Comparison of ENCODE assay signal across 23 cellular contexts in genomic region chr6:111911428-111911827, GRCh38. TPM values are rescaled to one million over a fixed set of nuclear protein-coding genes. Genes with fewer than 3 reads are reported as not detected.
A peak's percentile ranks its signal among the peaks of the same experiment; 100 is the strongest.
DNase-seq lines count a peak whose midpoint lies in the region; ATAC-seq and TF ChIP-seq lines count a peak whose summit lies in the region.
"Had no signal": no experiment of that assay in that cellular context is flagged by ENCODE, and none has a peak within 500 bp of the region (broad histone marks: within the 10 kb centered on the region; RNA-seq: fewer than 3 reads in every experiment).

No MANE protein-coding gene starts in this region.

- H3K27me3 Mint-ChIP-seq in glutamatergic neuron (ENCODE audit: unreplicated experiment) = peaks cover 1% of the 10 kb centered on the region
- H3K27me3 Mint-ChIP-seq: CD4-positive, alpha-beta memory T cell had no signal

- no peak overlapping the region for H2BK20ac ChIP-seq in IMR-90 (ENCODE audit: low read depth, low read length)

- H4K20me1 ChIP-seq in DND-41 (ENCODE audit: insufficient read depth, low read length) = no peaks in the 10 kb centered on the region
- no peaks in the 10 kb centered on the region for H4K20me1 ChIP-seq in IMR-90 (ENCODE audit: insufficient read depth, low read length)
- H4K20me1 ChIP-seq in smooth muscle cell (ENCODE audit: low read depth) = no peaks in the 10 kb centered on the region
- H4K20me1 ChIP-seq: BLaER1 had no signal

- H2BK5ac ChIP-seq in IMR-90 (ENCODE audit: low read depth, low read length, poor library complexity, severe bottlenecking) = no peak overlapping the region

- H3K14ac ChIP-seq in IMR-90 (replicated peaks; ENCODE audit: low read depth, low read length) = no peak overlapping the region

- H3K79me2 ChIP-seq in DND-41 (ENCODE audit: insufficient read depth, low read length) (no peaks in the 10 kb centered on the region), smooth muscle cell (ENCODE audit: low read depth) (no peaks in the 10 kb centered on the region)

- H3K4me1 ChIP-seq in DND-41 (ENCODE audit: insufficient read depth, low read length) (no peaks in the 10 kb centered on the region), IMR-90 (ENCODE audit: control insufficient read depth, insufficient read depth, low read length) (no peaks in the 10 kb centered on the region), smooth muscle cell (ENCODE audit: low read depth) (no peaks in the 10 kb centered on the region), right lobe of liver (no peaks in the 10 kb centered on the region)
- H3K4me1 ChIP-seq: BLaER1 had no signal

- no peak for DNase-seq in DND-41
- no peak for DNase-seq in IMR-90
- DNase-seq in glutamatergic neuron = no peak
- no peak for DNase-seq in smooth muscle cell (lab: John Stamatoyannopoulos, UW; ENCODE audit: unreplicated experiment)
- DNase-seq in NCI-H1048 (lab: John Stamatoyannopoulos, UW) = no peak
- DNase-seq in NCI-H1417 (lab: John Stamatoyannopoulos, UW) = no peak
- DNase-seq in right lobe of liver = no peak
- DNase-seq: CD4-positive, alpha-beta memory T cell; COR-L47; EL; GDM1; Karpas-422; NCI-H1105; NCI-H146; NCI-H1930; NCI-H2107; NCI-H446; NCI-H524 treated with DMSO at 0.1 percent for 48 hours; NCI-H774; SIG-M5 had no signal

- ATAC-seq in DND-41 (ENCODE audit: insufficient read depth, low read depth) = peak; percentile 68
- ATAC-seq in IMR-90 (ENCODE audit: low read depth) = no peak
- ATAC-seq in right lobe of liver = no peak

- no peak overlapping the region for H2BK15ac ChIP-seq in IMR-90 (ENCODE audit: low read depth, low read length)

- no peak overlapping the region for H3K4me2 ChIP-seq in DND-41 (ENCODE audit: insufficient read depth, low read length)
- no peak overlapping the region for H3K4me2 ChIP-seq in IMR-90 (ENCODE audit: low read depth, low read length)
- no peak overlapping the region for H3K4me2 ChIP-seq in smooth muscle cell
- H3K4me2 ChIP-seq: BLaER1 had no signal

- no peak overlapping the region for H2AK5ac ChIP-seq in IMR-90 (ENCODE audit: low read depth, low read length)

- H3K27me3 ChIP-seq in DND-41 (ENCODE audit: insufficient read depth, low read length, poor library complexity) = no peaks in the 10 kb centered on the region
- no peaks in the 10 kb centered on the region; the same call in 1 of the 2 replicates for H3K27me3 ChIP-seq in IMR-90 (ENCODE audit: control insufficient read depth, insufficient read depth, low read length)
- H3K27me3 ChIP-seq in smooth muscle cell (ENCODE audit: low read depth) = no peaks in the 10 kb centered on the region
- H3K27me3 ChIP-seq in right lobe of liver = no peaks in the 10 kb centered on the region
- H3K27me3 ChIP-seq: BLaER1 had no signal

- BruUV-seq in IMR-90 (replicated peaks; lab: Mats Ljungman, UMichigan) = no TSS peak

- intact Hi-C loops in IMR-90 (cut with micrococcal nuclease) (no loop called here), right lobe of liver (cut with DNase I) (no loop called here)

- H2BK120ac ChIP-seq in IMR-90 (ENCODE audit: low read depth, low read length) = no peak overlapping the region

- H3K18ac ChIP-seq in IMR-90 (ENCODE audit: low read depth, low read length) = no peak overlapping the region

- CTCF ChIA-PET in IMR-90 (lab: Yijun Ruan, JAX) = no interaction called here

- no peak overlapping the region for H3K23ac ChIP-seq in IMR-90 (ENCODE audit: low read depth, low read length)

- H3K56ac ChIP-seq in IMR-90 (ENCODE audit: extremely low read depth, insufficient read depth, low read length) = no peak overlapping the region

- TF ChIP-seq POLR2A in IMR-90 (IDR thresholded peaks at IDR 0.05; ENCODE audit: low read depth, low read length) (no peak), right lobe of liver (IDR thresholded peaks at IDR 0.05) (no peak)

- TF ChIP-seq CTCF in DND-41 (IDR thresholded peaks at IDR 0.05; ENCODE audit: borderline replicate concordance, extremely low read depth, low read length, poor library complexity, severe bottlenecking) = no peak
- no peak for TF ChIP-seq CTCF in IMR-90 (conservative IDR thresholded peaks at IDR 0.05; ENCODE audit: low read depth, low read length)
- TF ChIP-seq CTCF in glutamatergic neuron (IDR thresholded peaks at IDR 0.05; ENCODE audit: partially characterized antibody, unreplicated experiment) = no peak
- no peak for TF ChIP-seq CTCF in smooth muscle cell (IDR thresholded peaks at IDR 0.05; ENCODE audit: borderline replicate concordance, insufficient read depth, poor library complexity, severe bottlenecking)
- no peak for TF ChIP-seq CTCF in right lobe of liver (IDR thresholded peaks at IDR 0.05)

- H3K9ac ChIP-seq in DND-41 (ENCODE audit: low read depth, low read length) (no peak overlapping the region), IMR-90 (ENCODE audit: low read depth, low read length) (no peak overlapping the region), smooth muscle cell (ENCODE audit: low read depth) (no peak overlapping the region)
- H3K9ac ChIP-seq: BLaER1 had no signal

- H2AFZ ChIP-seq in DND-41 (ENCODE audit: low read depth, low read length) (peak overlapping the region; percentile 32; the same call in 1 of the 2 replicates), IMR-90 (replicated peaks; ENCODE audit: low read length, poor library complexity) (peak overlapping the region; percentile 47), smooth muscle cell (ENCODE audit: low read depth) (peak overlapping the region; percentile 75)

- WGBS in IMR-90 (ENCODE audit: extremely low coverage in 2 of 2, insufficient read length in 1 of 2), 2 experiments = 53% methylated on average over 3 of the region's 7 CpGs; no CpG with 5 or more reads in 1 of the 2 experiments
- 65% methylated on average over 7 of the region's 7 CpGs for WGBS in smooth muscle cell (ENCODE audit: low lambda C conversion rate)
- whole genome bisulfite sequencing in right lobe of liver (ENCODE audit: insufficient coverage, low coverage, low lambda C conversion rate, missing lambda C conversion rate) = 67% methylated on average over 7 of the region's 7 CpGs

- H2AK9ac ChIP-seq in IMR-90 (replicated peaks; ENCODE audit: low read depth, low read length, poor library complexity) = no peak overlapping the region

- TF ChIP-seq RAD21 in IMR-90 (IDR thresholded peaks at IDR 0.05; ENCODE audit: low read length) = no peak

- H3K79me1 ChIP-seq in IMR-90 (ENCODE audit: low read depth in 1 of 2, low read length in 2 of 2) = no peaks in the 10 kb centered on the region

- no peak overlapping the region for H3K4ac ChIP-seq in IMR-90 (ENCODE audit: low read depth, low read length)

- no peak overlapping the region for H4K5ac ChIP-seq in IMR-90 (ENCODE audit: low read depth, low read length)

- peaks cover 3% of the 10 kb centered on the region for H3K9me3 Mint-ChIP-seq in glutamatergic neuron (ENCODE audit: unreplicated experiment)
- H3K9me3 Mint-ChIP-seq: CD4-positive, alpha-beta memory T cell had no signal

- no peaks in the 10 kb centered on the region for H3F3A ChIP-seq in smooth muscle cell (ENCODE audit: low read depth)

- H3K36me3 ChIP-seq in DND-41 (ENCODE audit: insufficient read depth, low read length) (no peaks in the 10 kb centered on the region), IMR-90 (ENCODE audit: control insufficient read depth, insufficient read depth, low read length) (no peaks in the 10 kb centered on the region), smooth muscle cell (ENCODE audit: low read depth) (no peaks in the 10 kb centered on the region), right lobe of liver (no peaks in the 10 kb centered on the region)
- H3K36me3 ChIP-seq: BLaER1 had no signal

- H3K9me1 ChIP-seq in IMR-90 (ENCODE audit: insufficient read depth, low read length) = no peaks in the 10 kb centered on the region

- H3K9me3 ChIP-seq in DND-41 (ENCODE audit: insufficient read depth, low read length, severe bottlenecking) (no peaks in the 10 kb centered on the region), IMR-90 (ENCODE audit: control insufficient read depth, insufficient read depth, low read length) (no peaks in the 10 kb centered on the region), smooth muscle cell (replicated peaks; ENCODE audit: low read depth) (no peaks in the 10 kb centered on the region), right lobe of liver (no peaks in the 10 kb centered on the region)
- H3K9me3 ChIP-seq: BLaER1 had no signal

- POLR2A ChIA-PET in IMR-90 (lab: Charles Lee; ENCODE audit: unreplicated experiment) = no interaction called here

- H3K4me3 ChIP-seq in DND-41 (ENCODE audit: low read depth in 1 of 2, low read length in 2 of 2) = no peak overlapping the region
- no peak overlapping the region for H3K4me3 ChIP-seq in IMR-90 (ENCODE audit: insufficient read depth, low read depth, low read length)
- H3K4me3 ChIP-seq in smooth muscle cell = no peak overlapping the region
- H3K4me3 ChIP-seq in right lobe of liver = no peak overlapping the region
- H3K4me3 ChIP-seq: BLaER1, SK-N-MC had no signal

- dilution Hi-C loops in IMR-90 (cut with HindIII; ENCODE audit: low sequenced_read_pairs, unreplicated experiment) = no loop called here

- H3K27ac Mint-ChIP-seq in glutamatergic neuron (ENCODE audit: unreplicated experiment) = peak overlapping the region; percentile 31

- in situ Hi-C loops in IMR-90 (cut with MboI; ENCODE audit: low sequenced_read_pairs) = no loop called here

- no peak overlapping the region for H4K91ac ChIP-seq in IMR-90 (ENCODE audit: insufficient read depth, low read depth, low read length)

- H4K8ac ChIP-seq in IMR-90 (ENCODE audit: low read depth in 2 of 2, low read length in 2 of 2) = no peak overlapping the region

- peaks cover 3% of the 10 kb centered on the region for H3K4me1 Mint-ChIP-seq in glutamatergic neuron (ENCODE audit: low read depth, unreplicated experiment)

- H3K36me3 Mint-ChIP-seq in glutamatergic neuron (ENCODE audit: unreplicated experiment) = peaks cover 7% of the 10 kb centered on the region
- H3K36me3 Mint-ChIP-seq: CD4-positive, alpha-beta memory T cell had no signal

- no peak overlapping the region for H3K4me3 Mint-ChIP-seq in glutamatergic neuron (ENCODE audit: unreplicated experiment)
- H3K4me3 Mint-ChIP-seq: CD4-positive, alpha-beta memory T cell had no signal

- H3K27ac ChIP-seq in DND-41 (ENCODE audit: low read length) = no peak overlapping the region
- no peak overlapping the region for H3K27ac ChIP-seq in IMR-90 (ENCODE audit: insufficient read depth, low read length)
- no peak overlapping the region for H3K27ac ChIP-seq in smooth muscle cell (ENCODE audit: low read depth)
- H3K27ac ChIP-seq in right lobe of liver = no peak overlapping the region
- H3K27ac ChIP-seq: BLaER1, HL-60, SK-N-MC had no signal

TF ChIP-seq in IMR-90, 13 proteins besides CTCF, POLR2A, EP300 and RAD21 (continues in another document):
- no peak for TF ChIP-seq CEBPB (IDR thresholded peaks at IDR 0.05; ENCODE audit: low read depth, low read length)
- TF ChIP-seq MXI1 (IDR thresholded peaks at IDR 0.05; ENCODE audit: borderline replicate concordance, low read depth, low read length) = no peak
- no peak for TF ChIP-seq CHD1 (IDR thresholded peaks at IDR 0.05; ENCODE audit: low read depth, low read length)

RNA-seq across cellular contexts. Expression of gene FYN, which starts 38.2 kb away (rescaled TPM):
- total RNA-seq in IMR-90 (2012; rRNA removed) (36.4 and 41.1 TPM in 2 replicates), glutamatergic neuron (ENCODE audit: unreplicated experiment) (525 TPM), smooth muscle cell (110 and 120 TPM in 2 replicates), right lobe of liver (10 to 100 TPM; 16.8 to 33.7 (median 23.5) TPM)
- polyA plus RNA-seq in IMR-90 (2012; rRNA removed) (30.8 and 35.1 TPM in 2 replicates), smooth muscle cell (138 and 140 TPM in 2 replicates)
- polyA plus RNA-seq in IMR-90 (2012; cell fraction: cytosol; rRNA removed) = 41.7 and 98.8 TPM in 2 replicates
- 36.3 and 72.0 TPM in 2 replicates for polyA plus RNA-seq in IMR-90 (2012; cell fraction: nucleus; rRNA removed; ENCODE audit: low replicate concordance)
